Comparison of ENCODE assay signal across 8 cellular contexts in genomic region chr6:36839819-36840379, GRCh38. TPM values are rescaled to one million over a fixed set of nuclear protein-coding genes. Genes with fewer than 3 reads are reported as not detected.
DNase-seq lines count a peak whose midpoint lies in the region; ATAC-seq, FAIRE-seq and TF ChIP-seq lines count a peak whose summit lies in the region.

No MANE protein-coding gene starts in this region.

- RAD21 ChIA-PET in GM12878 (lab: Charles Lee; ENCODE audit: unreplicated experiment), result no interaction called here

- no peak overlapping the region for H3K9ac ChIP-seq in GM12878 (ENCODE audit: control insufficient read depth, insufficient read depth, low read length)

- ATAC-seq in GM12878, result peak; percentile 69
- ATAC-seq in HG03469 (IDR thresholded peaks at IDR 0.05; ENCODE audit: unreplicated experiment), result no peak

- no peak for TF ChIP-seq POLR2A in GM12878 (IDR thresholded peaks at IDR 0.05; ENCODE audit: low read depth, low read length)

- SMC1A ChIA-PET in GM12878 (lab: Charles Lee; ENCODE audit: uncharacterized antibody, unreplicated experiment), result no interaction called here

- peak overlapping the region; percentile 38 for H3K4me2 ChIP-seq in GM12878 (ENCODE audit: control insufficient read depth, insufficient read depth)

- H2AFZ ChIP-seq in GM12878 (ENCODE audit: control insufficient read depth, low read depth, low read length), result no peak overlapping the region

- CTCF ChIA-PET in GM12878 (lab: Yijun Ruan, JAX), result no interaction called here

- H4K20me1 ChIP-seq in GM12878 (ENCODE audit: control insufficient read depth, insufficient read depth), result no peaks in the 10 kb centered on the region

- peak overlapping the region; percentile 40 for H3K4me3 ChIP-seq in SJSA1
- no peak overlapping the region; the same call in 1 of the 2 replicates for H3K4me3 ChIP-seq in GM12878
- peak overlapping the region; percentile 62 for H3K4me3 ChIP-seq in iPS-18c (ENCODE audit: insufficient read depth, low read depth, low read length)

- POLR2A ChIA-PET in GM12878 (lab: Charles Lee), result no interaction called here

- intact Hi-C loops in GM12878 (cut with micrococcal nuclease; ENCODE audit: unreplicated experiment), result no loop called here

- H3K36me3 ChIP-seq in SJSA1 (no peaks in the 10 kb centered on the region), GM12878 (ENCODE audit: control insufficient read depth in 2 of 2, insufficient read depth in 2 of 2, low read length in 1 of 2) (no peaks in the 10 kb centered on the region)

- H3K27ac ChIP-seq in SJSA1 (no peak overlapping the region), GM12878 (ENCODE audit: control insufficient read depth, insufficient read depth) (no peak overlapping the region)

- TF ChIP-seq RAD21 in GM12878 (IDR thresholded peaks at IDR 0.05; ENCODE audit: insufficient read depth, low read depth, low read length), result no peak

- H3K79me2 ChIP-seq in GM12878 (ENCODE audit: control insufficient read depth, insufficient read depth, low read length), result no peaks in the 10 kb centered on the region

- FAIRE-seq in GM12878 (lab: Jason Lieb, UNC), result no peak

- H3K4me1 ChIP-seq in SJSA1 (replicated peaks) (peaks cover 12% of the 10 kb centered on the region), GM12878 (ENCODE audit: control insufficient read depth, insufficient read depth, low read length) (0 out of 2 replicates have a peak, but pooled peaks cover 4% of the 10 kb centered on the region)

- no TSS peak for BruUV-seq in GM12878 (replicated peaks; lab: Mats Ljungman, UMichigan)

- H3K27me3 ChIP-seq in SJSA1 (replicated peaks) (peaks cover 20% of the 10 kb centered on the region), GM12878 (replicated peaks in 1 of 2; ENCODE audit: control insufficient read depth in 2 of 2, insufficient read depth in 2 of 2, low read length in 1 of 2) (peaks cover 4 to 17% of the 10 kb centered on the region in 2 experiments; a peak in 3 of 4 replicates)

- no peak for TF ChIP-seq EP300 in GM12878 (IDR thresholded peaks at IDR 0.05; ENCODE audit: borderline replicate concordance in 1 of 2, control insufficient read depth in 1 of 2, low read depth in 2 of 2, low read length in 2 of 2)

- 0 out of 6 replicates have a peak, but pooled peaks of 1 of the 3 experiments have one; percentile 13 for TF ChIP-seq CTCF in GM12878 (IDR thresholded peaks at IDR 0.05 in 2 of 3, conservative IDR thresholded peaks at IDR 0.05 in 1 of 3; ENCODE audit: control insufficient read depth in 2 of 3, extremely low read depth in 1 of 3, insufficient read depth in 1 of 3, low read depth in 3 of 3, low read length in 3 of 3)

- DNase-seq in NCI-H1436 (lab: John Stamatoyannopoulos, UW) (peak; percentile 19), NCI-H1436 treated with DMSO at 0.1 percent for 48 hours (lab: John Stamatoyannopoulos, UW) (no peak), SJSA1 (ENCODE audit: low read depth in 1 of 2, low spot score in 2 of 2) (no peak), GM12878 (ENCODE audit: low read depth, low spot score) (no peak), Ammon's horn (ENCODE audit: low spot score) (no peak)
- DNase-seq in stimulated activated CD4-positive, alpha-beta T cell treated with anti-CD3 and anti-CD28 coated beads, Interleukin-12 subunit alpha, Interleukin-12 subunit beta, amount 100 ng/mL, for 4 hours, result peak; percentile 40

- H3K9me3 ChIP-seq in SJSA1 (replicated peaks), result no peaks in the 10 kb centered on the region
- H3K9me3 ChIP-seq in GM12878 (replicated peaks; ENCODE audit: control insufficient read depth, insufficient read depth, low read length), result no peaks in the 10 kb centered on the region
- peaks cover 4% of the 10 kb centered on the region for H3K9me3 ChIP-seq in iPS-18c (ENCODE audit: control insufficient read depth, insufficient read depth, low read length)

- WGBS in GM12878 (ENCODE audit: insufficient coverage, insufficient replicate concordance, low lambda C conversion rate, missing lambda C conversion rate), result 1% methylated on average over 27 of the region's 63 CpGs

- in situ Hi-C loops in GM12878 (cut with MboI), result no loop called here

TF ChIP-seq in GM12878, 131 proteins besides CTCF, POLR2A, EP300 and RAD21 (continues in another document):
- TF ChIP-seq BCLAF1 (IDR thresholded peaks at IDR 0.05) (no peak), SIX5 (IDR thresholded peaks at IDR 0.05; ENCODE audit: low read depth, low read length, severe bottlenecking) (no peak), YY1 (IDR thresholded peaks at IDR 0.05; ENCODE audit: low read depth, low read length) (no peak)

RNA-seq across cellular contexts. Expression of gene CPNE5, which starts 0.7 kb away (rescaled TPM):
- 0.08 TPM in 1 of 2 replicates, not detected in the other for total RNA-seq in SJSA1 (2014; rRNA removed; shearing (Covaris generic))
- total RNA-seq in GM12878 (2013; cell fraction: nucleolus; rRNA removed), result 9.2 and 10.4 TPM in 2 replicates
- total RNA-seq in GM12878 (2014; rRNA removed) (22.3 and 30.3 TPM in 2 replicates), GM12878 (2014; rRNA removed; fragmentation: Illumina TruSeq; extraction: Trizol) (19.2 and 21.9 TPM in 2 replicates), GM12878 (2021) (38.4 and 39.1 TPM in 2 replicates)
- 5.4 TPM for polyA plus RNA-seq in GM12878 (2011; ENCODE audit: low read depth)
- polyA plus RNA-seq in GM12878 (2011; rRNA removed) (6.0 and 14.4 TPM in 2 replicates), GM12878 (2014; fragmentation: Illumina TruSeq; extraction: Trizol) (25.3 and 34.2 TPM in 2 replicates), GM12878 (2014; fragmentation: Nextera tagmentation; extraction: Ambion mirVana) (1 to 10 TPM; 2.4 to 3.1 TPM), GM12878 (2014; rRNA removed) (32.3 and 39.9 TPM in 2 replicates), GM12878 (2016; fragmentation: Nextera tagmentation; extraction: Ambion mirVana) (10 to 100 TPM; 10.3 to 11.7 TPM)
- 18.2 and 19.2 TPM in 2 replicates for polyA plus RNA-seq in GM12878 (2011; cell fraction: cytosol; rRNA removed)
- polyA plus RNA-seq in GM12878 (2011; cell fraction: nucleus; rRNA removed), result 35.1 and 36.9 TPM in 2 replicates
- 13.6 and 14.7 TPM in 2 replicates for polyA plus RNA-seq in GM12878 (2012)
- polyA minus RNA-seq in GM12878 (2011; rRNA and poly(A)+ RNA removed), result 13.7 and 19.7 TPM in 2 replicates
- 5.3 and 6.4 TPM in 2 replicates for polyA minus RNA-seq in GM12878 (2011; cell fraction: cytosol; rRNA and poly(A)+ RNA removed)
- polyA minus RNA-seq in GM12878 (2011; cell fraction: nucleus; rRNA and poly(A)+ RNA removed), result 7.6 and 12.8 TPM in 2 replicates

RNA-seq across cellular contexts. Expression of gene PPIL1, which starts 34.7 kb away (rescaled TPM):
- total RNA-seq in SJSA1 (2014; rRNA removed; shearing (Covaris generic)), result 46.2 and 83.6 TPM in 2 replicates
- 8.4 and 8.5 TPM in 2 replicates for total RNA-seq in GM12878 (2013; cell fraction: nucleolus; rRNA removed)
- total RNA-seq in GM12878 (2014; rRNA removed), result 50.2 and 54.0 TPM in 2 replicates
- 62.7 and 66.7 TPM in 2 replicates for total RNA-seq in GM12878 (2014; rRNA removed; fragmentation: Illumina TruSeq; extraction: Trizol)
- 39.5 and 40.8 TPM in 2 replicates for total RNA-seq in GM12878 (2021)
- 21.6 TPM for polyA plus RNA-seq in GM12878 (2011; ENCODE audit: low read depth)
- polyA plus RNA-seq in GM12878 (2011; rRNA removed), result 54.8 and 56.8 TPM in 2 replicates
- polyA plus RNA-seq in GM12878 (2011; cell fraction: cytosol; rRNA removed), result 41.8 and 45.3 TPM in 2 replicates
- 15.3 and 16.4 TPM in 2 replicates for polyA plus RNA-seq in GM12878 (2011; cell fraction: nucleus; rRNA removed)
- 23.8 and 26.6 TPM in 2 replicates for polyA plus RNA-seq in GM12878 (2012)
- polyA plus RNA-seq in GM12878 (2014; fragmentation: Illumina TruSeq; extraction: Trizol), result 75.5 and 98.4 TPM in 2 replicates
- polyA plus RNA-seq in GM12878 (2014; fragmentation: Nextera tagmentation; extraction: Ambion mirVana), result 10 to 100 TPM; 74.4 to 95.8 TPM
- polyA plus RNA-seq in GM12878 (2014; rRNA removed), result 42.6 and 42.8 TPM in 2 replicates
- polyA plus RNA-seq in GM12878 (2016; fragmentation: Nextera tagmentation; extraction: Ambion mirVana), result 10 to 100 TPM; 81.8 to 86.7 TPM
- 49.7 and 50.1 TPM in 2 replicates for polyA minus RNA-seq in GM12878 (2011; rRNA and poly(A)+ RNA removed)
- 12.7 and 14.3 TPM in 2 replicates for polyA minus RNA-seq in GM12878 (2011; cell fraction: cytosol; rRNA and poly(A)+ RNA removed)
- 5.0 and 9.7 TPM in 2 replicates for polyA minus RNA-seq in GM12878 (2011; cell fraction: nucleus; rRNA and poly(A)+ RNA removed)

RNA-seq across cellular contexts. Expression of gene C6orf89, which starts 45.9 kb away (rescaled TPM):
- total RNA-seq in SJSA1 (2014; rRNA removed; shearing (Covaris generic)), result 33.7 and 47.6 TPM in 2 replicates
- 21.8 and 25.8 TPM in 2 replicates for total RNA-seq in GM12878 (2013; cell fraction: nucleolus; rRNA removed)
- total RNA-seq in GM12878 (2014; rRNA removed), result 30.2 and 33.8 TPM in 2 replicates
- total RNA-seq in GM12878 (2014; rRNA removed; fragmentation: Illumina TruSeq; extraction: Trizol), result 27.1 and 28.4 TPM in 2 replicates
- 36.0 and 37.5 TPM in 2 replicates for total RNA-seq in GM12878 (2021)
- polyA plus RNA-seq in GM12878 (2011; ENCODE audit: low read depth), result 16.8 TPM
- polyA plus RNA-seq in GM12878 (2011; rRNA removed), result 16.8 and 22.1 TPM in 2 replicates
- 16.3 and 17.0 TPM in 2 replicates for polyA plus RNA-seq in GM12878 (2011; cell fraction: cytosol; rRNA removed)
- 12.1 and 13.8 TPM in 2 replicates for polyA plus RNA-seq in GM12878 (2011; cell fraction: nucleus; rRNA removed)
- polyA plus RNA-seq in GM12878 (2012), result 21.7 and 25.4 TPM in 2 replicates
- polyA plus RNA-seq in GM12878 (2014; fragmentation: Illumina TruSeq; extraction: Trizol), result 42.7 and 45.8 TPM in 2 replicates
- 10 to 100 TPM; 10.8 to 11.4 TPM for polyA plus RNA-seq in GM12878 (2014; fragmentation: Nextera tagmentation; extraction: Ambion mirVana)
- 23.6 and 24.9 TPM in 2 replicates for polyA plus RNA-seq in GM12878 (2014; rRNA removed)
- polyA plus RNA-seq in GM12878 (2016; fragmentation: Nextera tagmentation; extraction: Ambion mirVana), result 10 to 100 TPM; 30.2 to 33.3 TPM
- 11.7 and 17.8 TPM in 2 replicates for polyA minus RNA-seq in GM12878 (2011; rRNA and poly(A)+ RNA removed)
- polyA minus RNA-seq in GM12878 (2011; cell fraction: cytosol; rRNA and poly(A)+ RNA removed), result 4.3 and 7.9 TPM in 2 replicates
- polyA minus RNA-seq in GM12878 (2011; cell fraction: nucleus; rRNA and poly(A)+ RNA removed), result 3.3 and 4.3 TPM in 2 replicates

Comparison
In these comparisons a context has a peak if more than half of its experiments do, and no peak if none do; other contexts are left out.
1. DNase-seq: peak in NCI-H1436 (single experiment) and stimulated activated CD4-positive, alpha-beta T cell treated with anti-CD3 and anti-CD28 coated beads, Interleukin-12 subunit alpha, Interleukin-12 subunit beta, amount 100 ng/mL, for 4 hours (single experiment); none in NCI-H1436 treated with DMSO at 0.1 percent for 48 hours (single experiment), SJSA1 (0 of 2), GM12878 (single experiment) and Ammon's horn (single experiment).